ENCODE assay signal across 8 cellular contexts in the genomic region with DNA sequence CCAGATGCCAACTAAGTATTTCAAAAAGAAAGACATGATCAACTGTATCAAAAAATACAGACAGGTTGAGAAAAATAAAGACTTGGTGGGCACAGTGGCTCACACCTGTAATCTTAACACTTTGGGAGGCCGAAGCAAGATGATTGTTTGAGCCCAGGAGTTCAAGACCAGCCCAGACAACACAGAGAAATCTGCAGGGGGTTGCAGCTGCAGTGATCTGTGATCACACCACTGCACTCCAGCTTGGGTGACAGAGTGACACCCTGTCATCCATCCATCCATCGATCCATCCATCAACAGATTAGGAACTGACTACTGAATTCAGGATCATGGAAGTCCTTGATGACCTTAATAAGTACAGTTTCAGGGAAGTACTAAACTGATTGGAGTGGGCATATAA.
"Had no signal": no experiment of that assay in that cellular context is flagged by ENCODE, and none has a peak within 500 bp of the region (broad histone marks: within the 10 kb centered on the region; RNA-seq: fewer than 3 reads in every experiment).

No MANE protein-coding gene starts in this region.

- DNase-seq: H9, HCEC 1CT, IMR-90 had no signal

- FAIRE-seq: H1, H54, HTR-8/SVneo, K562 had no signal

- H3K4me3 ChIP-seq: GM23338, K562 had no signal

- H2AFZ ChIP-seq: GM23338 had no signal

- H3K9me3 Mint-ChIP-seq: GM23338, H9 had no signal

- H3K27ac Mint-ChIP-seq: GM23338, H9 had no signal

- H3K4me3 Mint-ChIP-seq: GM23338, H9 had no signal

- H3K4me2 ChIP-seq: GM23338 had no signal

- ATAC-seq: GM23338, K562 had no signal
